ENCODE assay signal across 21 cellular contexts in genomic region chr2:113213061-113213930, GRCh38. TPM values are rescaled to one million over a fixed set of nuclear protein-coding genes. Genes with fewer than 3 reads are reported as not detected.
A peak's percentile ranks its signal among the peaks of the same experiment; 100 is the strongest.
DNase-seq lines count a peak whose midpoint lies in the region; ATAC-seq and TF ChIP-seq lines count a peak whose summit lies in the region.
"Had no signal": no experiment of that assay in that cellular context is flagged by ENCODE, and none has a peak within 500 bp of the region (broad histone marks: within the 10 kb centered on the region; RNA-seq: fewer than 3 reads in every experiment).

No MANE protein-coding gene starts in this region.

- 89 to 93% methylated on average over 14 of the region's 14 CpGs for WGBS in esophagus, 2 donors
- WGBS in neuronal stem cell (ENCODE audit: extremely low coverage in 2 of 2, insufficient read length in 2 of 2, insufficient replicate concordance in 1 of 2), 2 donors = no CpG with 5 or more reads among the region's 14 CpGs
- 91 to 95% methylated on average over 14 of the region's 14 CpGs for WGBS in tibial nerve, 2 donors

- H2BK15ac ChIP-seq in neuronal stem cell (ENCODE audit: low read length) = peak overlapping the region; percentile 95

- no peaks in the 10 kb centered on the region for H3K27me3 Mint-ChIP-seq in activated T-cell treated with anti-CD3 and anti-CD28 coated beads, Interleukin-2, amount 50 U/mL, for 72 hours (ENCODE audit: low read depth)
- peaks cover 10% of the 10 kb centered on the region for H3K27me3 Mint-ChIP-seq in stimulated activated naive CD8-positive, alpha-beta T cell treated with anti-CD3 and anti-CD28 coated beads, Interleukin-15, amount 100 ng/mL, for 72 hours

- peak overlapping the region; percentile 91 for H3K18ac ChIP-seq in neuronal stem cell (ENCODE audit: low read length)

- H3K4ac ChIP-seq in neuronal stem cell (ENCODE audit: low read length) = no peak overlapping the region

- no peaks in the 10 kb centered on the region for H3K36me3 Mint-ChIP-seq in activated T-cell treated with anti-CD3 and anti-CD28 coated beads, Interleukin-2, amount 50 U/mL, for 72 hours (ENCODE audit: insufficient read depth in 2 of 2)
- H3K36me3 Mint-ChIP-seq: memory B cell, natural killer cell had no signal

- no peak overlapping the region for H2BK5ac ChIP-seq in neuronal stem cell (ENCODE audit: low read length)

- H3K23ac ChIP-seq in neuronal stem cell (ENCODE audit: low read depth, low read length, poor library complexity) = peak overlapping the region; percentile 67

- H3K36me3 ChIP-seq in esophagus (ENCODE audit: control insufficient read depth in 2 of 2, insufficient read depth in 2 of 2, low read length in 1 of 2) (no peaks in the 10 kb centered on the region), neuronal stem cell (replicated peaks in 1 of 2; ENCODE audit: control insufficient read depth in 2 of 2, insufficient read depth in 2 of 2, low read length in 2 of 2) (no peaks in the 10 kb centered on the region), tibial nerve (no peaks in the 10 kb centered on the region)
- H3K36me3 ChIP-seq: ascending aorta, upper lobe of right lung had no signal

- H3K9me3 Mint-ChIP-seq in activated T-cell treated with anti-CD3 and anti-CD28 coated beads, Interleukin-2, amount 50 U/mL, for 72 hours = no peaks in the 10 kb centered on the region
- no peaks in the 10 kb centered on the region for H3K9me3 Mint-ChIP-seq in stimulated activated naive CD8-positive, alpha-beta T cell treated with anti-CD3 and anti-CD28 coated beads, Interleukin-15, amount 100 ng/mL, for 72 hours
- H3K9me3 Mint-ChIP-seq: activated naive CD4-positive, alpha-beta T cell treated with anti-CD3 and anti-CD28 coated beads for 36 hours; effector memory CD8-positive, alpha-beta T cell; memory B cell; natural killer cell; T-helper 2 cell treated with Interferon-gamma antibody and Interleukin-4, amounts not matched to agents 5 μg/mL and 100 μg/mL, for 36 hours had no signal

- peak overlapping the region; percentile 31 for H3K14ac ChIP-seq in neuronal stem cell (ENCODE audit: low read length)

- no peak overlapping the region for H3K4me3 ChIP-seq in esophagus (ENCODE audit: low read depth in 1 of 2, low read length in 2 of 2)
- no peak overlapping the region for H3K4me3 ChIP-seq in neuronal stem cell (ENCODE audit: low read length in 2 of 2)
- no peak overlapping the region for H3K4me3 ChIP-seq in tibial nerve
- H3K4me3 ChIP-seq: ascending aorta, K562, upper lobe of right lung had no signal

- H3K4me2 ChIP-seq in neuronal stem cell (ENCODE audit: insufficient read depth, low read length, poor library complexity, severe bottlenecking) = no peak overlapping the region
- H3K4me2 ChIP-seq: SK-N-SH had no signal

- peak overlapping the region; percentile 63 for H3K9ac ChIP-seq in neuronal stem cell (ENCODE audit: low read depth, low read length, poor library complexity)
- H3K9ac ChIP-seq: SK-N-SH had no signal

- TF ChIP-seq CTCF in tibial nerve (IDR thresholded peaks at IDR 0.05) = no peak

- H3K4me1 Mint-ChIP-seq in activated T-cell treated with anti-CD3 and anti-CD28 coated beads, Interleukin-2, amount 50 U/mL, for 72 hours (ENCODE audit: low read depth) = peaks cover 14% of the 10 kb centered on the region
- H3K4me1 Mint-ChIP-seq in stimulated activated naive CD8-positive, alpha-beta T cell treated with anti-CD3 and anti-CD28 coated beads, Interleukin-15, amount 100 ng/mL, for 72 hours = peaks cover 24% of the 10 kb centered on the region

- no peak for TF ChIP-seq POLR2A in tibial nerve (IDR thresholded peaks at IDR 0.05)

- peak overlapping the region; percentile 1 for H4K91ac ChIP-seq in neuronal stem cell (ENCODE audit: low read depth, low read length, poor library complexity)

- peak overlapping the region; percentile 66 for H2AK5ac ChIP-seq in neuronal stem cell (ENCODE audit: low read depth, low read length)

- H2AFZ ChIP-seq in neuronal stem cell (ENCODE audit: low read length) = peak overlapping the region; percentile 46

- no peaks in the 10 kb centered on the region for H3K27me3 ChIP-seq in esophagus (ENCODE audit: control insufficient read depth in 1 of 2, insufficient read depth in 2 of 2, low read length in 2 of 2)
- no peaks in the 10 kb centered on the region for H3K27me3 ChIP-seq in neuronal stem cell (ENCODE audit: control insufficient read depth in 3 of 3, insufficient read depth in 3 of 3, low read depth in 1 of 3, low read length in 3 of 3)
- H3K27me3 ChIP-seq in tibial nerve = no peaks in the 10 kb centered on the region
- H3K27me3 ChIP-seq: ascending aorta, upper lobe of right lung had no signal

- no peaks in the 10 kb centered on the region for H3K79me1 ChIP-seq in neuronal stem cell (ENCODE audit: low read depth, low read length)

- H3K4me1 ChIP-seq in esophagus (ENCODE audit: control insufficient read depth in 2 of 2, insufficient read depth in 2 of 2, low read length in 1 of 2) (peaks cover 12 to 33% of the 10 kb centered on the region in 2 donors), neuronal stem cell (ENCODE audit: control insufficient read depth in 2 of 2, insufficient read depth in 1 of 2, low read depth in 1 of 2, low read length in 2 of 2) (peaks cover 19 to 20% of the 10 kb centered on the region in 2 donors), tibial nerve (peaks cover 0 to 69% (median 43%) of the 10 kb centered on the region in 4 donors)
- H3K4me1 ChIP-seq: ascending aorta had no signal

- H3K27ac Mint-ChIP-seq in activated T-cell treated with anti-CD3 and anti-CD28 coated beads, Interleukin-2, amount 50 U/mL, for 72 hours = peak overlapping the region; percentile 15
- no peak overlapping the region for H3K27ac Mint-ChIP-seq in stimulated activated naive CD8-positive, alpha-beta T cell treated with anti-CD3 and anti-CD28 coated beads, Interleukin-15, amount 100 ng/mL, for 72 hours
- H3K27ac Mint-ChIP-seq: activated naive CD4-positive, alpha-beta T cell treated with anti-CD3 and anti-CD28 coated beads for 36 hours; natural killer cell; T-helper 2 cell treated with Interferon-gamma antibody and Interleukin-4, amounts not matched to agents 5 μg/mL and 100 μg/mL, for 36 hours had no signal

- no peak overlapping the region for H2BK120ac ChIP-seq in neuronal stem cell (ENCODE audit: low read depth, low read length)

- no peak overlapping the region for H2BK12ac ChIP-seq in neuronal stem cell (ENCODE audit: low read length)

- no peak for ATAC-seq in activated T-cell treated with anti-CD3 and anti-CD28 coated beads, Interleukin-2, amount 50 U/mL, for 72 hours (replicated peaks in 1 of 2)
- ATAC-seq in stimulated activated naive CD8-positive, alpha-beta T cell treated with anti-CD3 and anti-CD28 coated beads, Interleukin-15, amount 100 ng/mL, for 72 hours = no peak
- ATAC-seq: effector memory CD8-positive, alpha-beta T cell; natural killer cell had no signal

- no peaks in the 10 kb centered on the region for H3K9me3 ChIP-seq in esophagus (ENCODE audit: control insufficient read depth in 2 of 2, insufficient read depth in 1 of 2, low read depth in 1 of 2, low read length in 1 of 2)
- no peaks in the 10 kb centered on the region for H3K9me3 ChIP-seq in neuronal stem cell (replicated peaks in 1 of 2; ENCODE audit: control insufficient read depth in 2 of 2, insufficient read depth in 1 of 2, low read depth in 1 of 2, low read length in 2 of 2)
- H3K9me3 ChIP-seq in tibial nerve = no peaks in the 10 kb centered on the region
- H3K9me3 ChIP-seq: ascending aorta, SK-N-SH, upper lobe of right lung had no signal

- H3K27ac ChIP-seq in esophagus (ENCODE audit: low read depth in 2 of 2, low read length in 1 of 2) (peak overlapping the region; percentile 45), neuronal stem cell (replicated peaks; ENCODE audit: low read length) (no peak overlapping the region), tibial nerve (peak overlapping the region in 3 of 4 donors; percentile 60 to 86 (median 84))
- H3K27ac ChIP-seq: 22Rv1, upper lobe of right lung had no signal

- no peak for DNase-seq in activated T-cell treated with anti-CD3 and anti-CD28 coated beads, Interleukin-2, amount 50 U/mL, for 72 hours
- DNase-seq in activated T-cell treated with anti-CD3 and anti-CD28 coated beads, Interleukin-2, amount 50 U/mL, for 1 hour = no peak
- DNase-seq in neuronal stem cell (ENCODE audit: low spot score) (no peak), tibial nerve (ENCODE audit: low spot score in 2 of 2) (no peak), NCI-H2227 treated with DMSO at 0.1 percent for 48 hours (lab: John Stamatoyannopoulos, UW) (no peak), SIG-M5 (lab: John Stamatoyannopoulos, UW) (no peak)
- DNase-seq in stimulated activated naive CD8-positive, alpha-beta T cell treated with anti-CD3 and anti-CD28 coated beads, Interleukin-15, amount 100 ng/mL, for 72 hours = no peak
- DNase-seq: activated CD4-positive, alpha-beta T cell treated with anti-CD3 and anti-CD28 coated beads, Interleukin-2, amount 50 U/mL, for 48 hours; activated naive CD4-positive, alpha-beta T cell treated with anti-CD3 and anti-CD28 coated beads for 36 hours; effector memory CD8-positive, alpha-beta T cell; natural killer cell; NCI-H187; stimulated activated CD4-positive, alpha-beta T cell treated with anti-CD3 and anti-CD28 coated beads, Interleukin-15, amount 100 ng/mL, for 24 hours; upper lobe of right lung had no signal

- no peak for TF ChIP-seq EP300 in tibial nerve (IDR thresholded peaks at IDR 0.05)

- H3K4me3 Mint-ChIP-seq in activated T-cell treated with anti-CD3 and anti-CD28 coated beads, Interleukin-2, amount 50 U/mL, for 72 hours = no peak overlapping the region
- no peak overlapping the region for H3K4me3 Mint-ChIP-seq in stimulated activated naive CD8-positive, alpha-beta T cell treated with anti-CD3 and anti-CD28 coated beads, Interleukin-15, amount 100 ng/mL, for 72 hours
- H3K4me3 Mint-ChIP-seq: activated naive CD4-positive, alpha-beta T cell treated with anti-CD3 and anti-CD28 coated beads for 36 hours; effector memory CD8-positive, alpha-beta T cell; memory B cell; natural killer cell; T-helper 2 cell treated with Interferon-gamma antibody and Interleukin-4, amounts not matched to agents 5 μg/mL and 100 μg/mL, for 36 hours had no signal

- H4K8ac ChIP-seq in neuronal stem cell (ENCODE audit: low read depth, low read length) = no peak overlapping the region

RNA-seq across cellular contexts. Expression of gene PSD4, which starts 39.5 kb away (rescaled TPM):
- total RNA-seq in activated T-cell treated with anti-CD3 and anti-CD28 coated beads, Interleukin-2, amount 50 U/mL, for 72 hours = 100 to 1,000 TPM; 174 to 200 TPM
- polyA plus RNA-seq in esophagus = 10 to 100 TPM; 18.1 to 32.6 TPM
- 0.52 TPM for polyA plus RNA-seq in neuronal stem cell (2013, experiment 1 of 2)
- 0.78 TPM for polyA plus RNA-seq in neuronal stem cell (2013, experiment 2 of 2)
- 10 to 100 TPM in 3 of 4 donors, 1 to 10 TPM in 1; 8.7 to 20.7 (median 11.3) TPM for total RNA-seq in tibial nerve

Comparison
In these comparisons a context has a peak if more than half of its experiments do, and no peak if none do; other contexts are left out.
1. RNA of gene PSD4, which starts 39.5 kb away (total RNA-seq): 174 to 200 TPM in activated T-cell treated with anti-CD3 and anti-CD28 coated beads, Interleukin-2, amount 50 U/mL, for 72 hours; 8.7 to 20.7 TPM in tibial nerve; every median in the first group is over 4 times any median in the second.